ENCODE assay signal across 30 cellular contexts in genomic region chr3:166248784-166249183, GRCh38.
"Had no signal": no experiment of that assay in that cellular context is flagged by ENCODE, and none has a peak within 500 bp of the region (broad histone marks: within the 10 kb centered on the region; RNA-seq: fewer than 3 reads in every experiment).

No MANE protein-coding gene starts in this region.

- FAIRE-seq: astrocyte, pancreas had no signal

- H3K27ac ChIP-seq: brain microvascular endothelial cell, heart right ventricle, left lung, pancreas, prostate gland, skin epidermis, testis, transverse colon, uterus had no signal

- H3K4me3 ChIP-seq: heart right ventricle, left lung, pancreas, prostate gland, skin epidermis, testis, transverse colon, uterus had no signal

- ATAC-seq: activated CD8-positive, alpha-beta T cell treated with anti-CD3 and anti-CD28 coated beads for 36 hours; activated T-cell treated with anti-CD3 and anti-CD28 coated beads, Interleukin-2, amount 50 U/mL, for 4 hours; activated T-helper 17 cell treated with anti-CD3 and anti-CD28 coated beads, Interleukin-2, amount 50 U/mL, for 72 hours; effector memory CD8-positive, alpha-beta T cell; heart right ventricle; left lung; pancreas; sciatic nerve; stimulated activated naive CD8-positive, alpha-beta T cell treated with anti-CD3 and anti-CD28 coated beads, Interleukin-15, Interleukin-2, amounts not matched to agents 100 U/mL and 50 U/mL, for 24 hours had no signal

- H3K27me3 ChIP-seq: brain microvascular endothelial cell, heart right ventricle, left lung, pancreas, testis, transverse colon, uterus had no signal

- DNase-seq: activated CD4-positive, alpha-beta T cell treated with anti-CD3 and anti-CD28 coated beads for 1 hour; activated CD4-positive, alpha-beta T cell treated with anti-CD3 and anti-CD28 coated beads, Interleukin-2, amount 50 U/mL, for 1 hour; activated CD8-positive, alpha-beta T cell treated with anti-CD3 and anti-CD28 coated beads for 36 hours; activated gamma-delta T cell treated with Interleukin-2 at 50 U/mL for 16 hours; activated naive CD4-positive, alpha-beta T cell treated with anti-CD3 and anti-CD28 coated beads, Interleukin-2, amount 50 U/mL, for 16 hours; activated T-cell treated with anti-CD3 and anti-CD28 coated beads, Interleukin-2, amount 50 U/mL, for 4 hours; amniotic stem cell; brain microvascular endothelial cell; caudate nucleus; cortex of kidney; effector memory CD8-positive, alpha-beta T cell; heart right ventricle; left lung; naive B cell; nephron progenitor cell; nucleus accumbens; pancreas; retina; stimulated activated CD4-positive, alpha-beta T cell treated with anti-CD3 and anti-CD28 coated beads, Interleukin-12 subunit alpha, Interleukin-12 subunit beta, amount 100 ng/mL, for 4 hours; stimulated activated CD4-positive, alpha-beta T cell treated with anti-CD3 and anti-CD28 coated beads, Interleukin-4, amount 100 ng/mL, for 1 hour; stimulated activated naive CD8-positive, alpha-beta T cell treated with anti-CD3 and anti-CD28 coated beads, Interleukin-15, Interleukin-2, amounts not matched to agents 100 U/mL and 50 U/mL, for 24 hours; T-helper 2 cell; testis; transverse colon; uterus had no signal

- H3K4me1 ChIP-seq: heart right ventricle, left lung, pancreas, prostate gland, testis, transverse colon, uterus had no signal

- H3K36me3 ChIP-seq: brain microvascular endothelial cell, heart right ventricle, left lung, pancreas, prostate gland, transverse colon, uterus had no signal

- H3K9me3 ChIP-seq: left lung, pancreas, prostate gland, testis, transverse colon, uterus had no signal
